27 cellular contexts compared by ENCODE assay signal in genomic region chr15:29873942-29874341, GRCh38. TPM values are rescaled to one million over a fixed set of nuclear protein-coding genes. Genes with fewer than 3 reads are reported as not detected.
"Had no signal": no experiment of that assay in that cellular context is flagged by ENCODE, and none has a peak within 500 bp of the region (broad histone marks: within the 10 kb centered on the region; RNA-seq: fewer than 3 reads in every experiment).

No MANE protein-coding gene starts in this region.

- H3K36me3 Mint-ChIP-seq: activated CD8-positive, alpha-beta memory T cell treated with anti-CD3 and anti-CD28 coated beads, Interleukin-2, amount 10 ng/mL, durations not matched to agents 7 days and 5 days; activated naive CD4-positive, alpha-beta T cell treated with anti-CD3 and anti-CD28 coated beads, Interleukin-2, amount 50 U/mL, for 72 hours; natural killer cell treated with Interleukin-12 subunit alpha and Interleukin-12 subunit beta and Interleukin-15 and Interleukin-18, amount 100 ng/mL, for 72 hours; stimulated activated naive B cell treated with anti-CD40 and anti-IgM and Interleukin-4, amounts not matched to agents 10 μg/mL and 1 μg/mL and 100 μg/mL, for 72 hours had no signal

- H3K4me1 ChIP-seq: upper lobe of right lung had no signal

- H3K9me3 Mint-ChIP-seq: activated naive CD4-positive, alpha-beta T cell treated with anti-CD3 and anti-CD28 coated beads, Interleukin-2, amount 50 U/mL, for 72 hours; endodermal cell; natural killer cell treated with Interleukin-12 subunit alpha and Interleukin-12 subunit beta and Interleukin-15 and Interleukin-18, amount 100 ng/mL, for 72 hours; stimulated activated naive B cell treated with anti-CD40 and anti-IgM and Interleukin-4, amounts not matched to agents 10 μg/mL and 1 μg/mL and 100 μg/mL, for 72 hours; T-helper 2 cell treated with Interferon-gamma antibody and Interleukin-4, amounts not matched to agents 5 μg/mL and 100 μg/mL, for 36 hours had no signal

- H3K4me1 Mint-ChIP-seq: activated CD4-positive, alpha-beta T cell treated with anti-CD3 and anti-CD28 coated beads for 36 hours; activated CD8-positive, alpha-beta memory T cell treated with anti-CD3 and anti-CD28 coated beads, Interleukin-2, amount 10 ng/mL, durations not matched to agents 7 days and 5 days; stimulated activated naive B cell treated with anti-CD40 and anti-IgM and Interleukin-4, amounts not matched to agents 10 μg/mL and 1 μg/mL and 100 μg/mL, for 72 hours had no signal

- H3K27me3 ChIP-seq: heart right ventricle, ovary, right atrium auricular region, stomach, upper lobe of right lung had no signal

- DNase-seq: activated CD4-positive, alpha-beta T cell treated with anti-CD3 and anti-CD28 coated beads for 36 hours; activated CD4-positive, CD25-positive, alpha-beta regulatory T cell; activated CD8-positive, alpha-beta memory T cell treated with anti-CD3 and anti-CD28 coated beads, Interleukin-2, amount 10 ng/mL, durations not matched to agents 7 days and 5 days; activated CD8-positive, alpha-beta T cell treated with anti-CD3 and anti-CD28 coated beads, Interleukin-2, amount 10 ng/mL, durations not matched to agents 7 days and 5 days; activated naive CD4-positive, alpha-beta T cell; activated T-cell treated with anti-CD3 and anti-CD28 coated beads, Interleukin-2, amount 50 U/mL, for 48 hours; cerebellar nuclear complex; cortex of kidney; endodermal cell; heart right ventricle; islet precursor cell; left cardiac atrium; left ventricle myocardium superior; mucosa of descending colon; ovary; stimulated activated CD4-positive, alpha-beta T cell treated with anti-CD3 and anti-CD28 coated beads, Interleukin-15, amount 100 ng/mL, for 24 hours; stimulated activated CD4-positive, alpha-beta T cell treated with anti-CD3 and anti-CD28 coated beads, Interleukin-2, amount 100 ng/mL, for 24 hours; stimulated activated naive B cell treated with anti-CD40 and anti-IgM and Interleukin-4, amounts not matched to agents 10 μg/mL and 1 μg/mL and 100 μg/mL, for 72 hours; stomach; T-helper 1 cell; upper lobe of right lung had no signal

- H3K36me3 ChIP-seq: heart right ventricle, ovary, right atrium auricular region, stomach, thoracic aorta, upper lobe of right lung had no signal

- H3K27ac Mint-ChIP-seq: activated CD4-positive, alpha-beta T cell treated with anti-CD3 and anti-CD28 coated beads for 36 hours; activated CD8-positive, alpha-beta memory T cell treated with anti-CD3 and anti-CD28 coated beads, Interleukin-2, amount 10 ng/mL, durations not matched to agents 7 days and 5 days; activated CD8-positive, alpha-beta T cell treated with anti-CD3 and anti-CD28 coated beads, Interleukin-2, amount 10 ng/mL, durations not matched to agents 7 days and 5 days; activated naive CD4-positive, alpha-beta T cell treated with anti-CD3 and anti-CD28 coated beads, Interleukin-2, amount 50 U/mL, for 72 hours; endodermal cell; natural killer cell treated with Interleukin-12 subunit alpha and Interleukin-12 subunit beta and Interleukin-15 and Interleukin-18, amount 100 ng/mL, for 72 hours; progenitor cell of endocrine pancreas; stimulated activated naive B cell treated with anti-CD40 and anti-IgM and Interleukin-4, amounts not matched to agents 10 μg/mL and 1 μg/mL and 100 μg/mL, for 72 hours; T-helper 2 cell treated with Interferon-gamma antibody and Interleukin-4, amounts not matched to agents 5 μg/mL and 100 μg/mL, for 36 hours had no signal

- H3K4me3 Mint-ChIP-seq: activated CD4-positive, alpha-beta T cell treated with anti-CD3 and anti-CD28 coated beads for 36 hours; activated CD8-positive, alpha-beta memory T cell treated with anti-CD3 and anti-CD28 coated beads, Interleukin-2, amount 10 ng/mL, durations not matched to agents 7 days and 5 days; activated CD8-positive, alpha-beta T cell treated with anti-CD3 and anti-CD28 coated beads, Interleukin-2, amount 10 ng/mL, durations not matched to agents 7 days and 5 days; endodermal cell; natural killer cell treated with Interleukin-12 subunit alpha and Interleukin-12 subunit beta and Interleukin-15 and Interleukin-18, amount 100 ng/mL, for 72 hours; stimulated activated naive B cell treated with anti-CD40 and anti-IgM and Interleukin-4, amounts not matched to agents 10 μg/mL and 1 μg/mL and 100 μg/mL, for 72 hours; T-helper 2 cell treated with Interferon-gamma antibody and Interleukin-4, amounts not matched to agents 5 μg/mL and 100 μg/mL, for 36 hours had no signal

- H3K9me3 ChIP-seq: heart right ventricle, mucosa of descending colon, ovary, right atrium auricular region, stomach, thoracic aorta, upper lobe of right lung had no signal

- H3K27me3 Mint-ChIP-seq: progenitor cell of endocrine pancreas had no signal

- H3K27ac ChIP-seq: ovary, stomach, upper lobe of right lung had no signal

- H3K4me3 ChIP-seq: heart right ventricle, mucosa of descending colon, ovary, right atrium auricular region, stomach, thoracic aorta, upper lobe of right lung had no signal

RNA-seq across cellular contexts. Expression of gene TJP1, which starts 51.7 kb away (rescaled TPM):
- total RNA-seq: activated CD8-positive, alpha-beta memory T cell treated with anti-CD3 and anti-CD28 coated beads, Interleukin-2, amount 10 ng/mL, durations not matched to agents 7 days and 5 days; activated CD8-positive, alpha-beta T cell treated with anti-CD3 and anti-CD28 coated beads, Interleukin-2, amount 10 ng/mL, durations not matched to agents 7 days and 5 days had no signal
